In the genomic region with DNA sequence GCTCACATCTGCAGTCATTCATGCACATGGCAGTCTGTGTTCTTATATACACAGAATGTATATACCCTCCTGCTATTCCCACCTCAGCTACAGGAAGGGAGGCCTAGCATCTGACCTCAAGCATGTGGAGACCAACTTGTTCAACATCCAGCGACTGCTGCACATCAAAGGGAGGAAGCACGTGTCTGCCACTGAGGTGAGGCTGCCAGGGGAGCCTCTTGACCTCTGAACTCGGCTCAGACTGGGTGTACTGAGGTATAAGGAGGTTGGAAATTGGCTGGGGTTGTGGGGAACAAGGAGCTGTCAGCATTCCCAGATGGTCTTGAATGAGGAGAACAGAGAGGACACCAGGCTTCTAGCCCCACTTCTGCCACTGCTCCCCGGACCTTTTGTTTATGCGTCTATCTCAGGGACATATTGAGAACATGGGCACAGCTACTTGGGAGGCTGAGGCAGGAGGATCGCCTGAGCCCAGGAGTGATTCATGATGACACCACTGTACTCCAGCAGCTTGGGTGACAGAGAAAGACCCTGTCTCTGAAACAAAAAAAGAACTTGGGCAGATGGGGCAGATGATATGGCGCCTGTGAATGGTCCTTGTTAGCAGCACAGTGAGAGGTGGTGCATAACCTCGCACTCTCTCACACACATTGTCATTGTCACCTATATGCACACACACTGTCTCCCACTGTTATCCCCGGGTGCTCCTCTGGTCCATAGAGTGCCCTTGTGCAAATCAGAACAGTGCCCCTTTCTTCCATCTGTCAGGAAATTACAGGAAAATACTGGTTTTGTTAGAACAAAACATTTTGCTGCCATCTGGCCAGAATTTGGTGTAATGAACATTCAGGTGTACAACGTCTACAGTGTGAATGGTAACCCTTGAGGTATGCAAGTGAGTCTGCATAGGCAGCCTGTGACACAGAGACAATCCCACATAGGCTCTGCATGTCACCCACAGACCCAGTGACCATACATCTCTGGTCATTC, we compare ENCODE assay signal across 1 cellular context.
TF ChIP-seq lines count a peak whose summit lies in the region.

No MANE protein-coding gene starts in this region.

TF ChIP-seq in HCT116, 20 proteins besides CTCF, POLR2A, EP300 and RAD21 (continued from another document):
- TF ChIP-seq, protein P1, sequence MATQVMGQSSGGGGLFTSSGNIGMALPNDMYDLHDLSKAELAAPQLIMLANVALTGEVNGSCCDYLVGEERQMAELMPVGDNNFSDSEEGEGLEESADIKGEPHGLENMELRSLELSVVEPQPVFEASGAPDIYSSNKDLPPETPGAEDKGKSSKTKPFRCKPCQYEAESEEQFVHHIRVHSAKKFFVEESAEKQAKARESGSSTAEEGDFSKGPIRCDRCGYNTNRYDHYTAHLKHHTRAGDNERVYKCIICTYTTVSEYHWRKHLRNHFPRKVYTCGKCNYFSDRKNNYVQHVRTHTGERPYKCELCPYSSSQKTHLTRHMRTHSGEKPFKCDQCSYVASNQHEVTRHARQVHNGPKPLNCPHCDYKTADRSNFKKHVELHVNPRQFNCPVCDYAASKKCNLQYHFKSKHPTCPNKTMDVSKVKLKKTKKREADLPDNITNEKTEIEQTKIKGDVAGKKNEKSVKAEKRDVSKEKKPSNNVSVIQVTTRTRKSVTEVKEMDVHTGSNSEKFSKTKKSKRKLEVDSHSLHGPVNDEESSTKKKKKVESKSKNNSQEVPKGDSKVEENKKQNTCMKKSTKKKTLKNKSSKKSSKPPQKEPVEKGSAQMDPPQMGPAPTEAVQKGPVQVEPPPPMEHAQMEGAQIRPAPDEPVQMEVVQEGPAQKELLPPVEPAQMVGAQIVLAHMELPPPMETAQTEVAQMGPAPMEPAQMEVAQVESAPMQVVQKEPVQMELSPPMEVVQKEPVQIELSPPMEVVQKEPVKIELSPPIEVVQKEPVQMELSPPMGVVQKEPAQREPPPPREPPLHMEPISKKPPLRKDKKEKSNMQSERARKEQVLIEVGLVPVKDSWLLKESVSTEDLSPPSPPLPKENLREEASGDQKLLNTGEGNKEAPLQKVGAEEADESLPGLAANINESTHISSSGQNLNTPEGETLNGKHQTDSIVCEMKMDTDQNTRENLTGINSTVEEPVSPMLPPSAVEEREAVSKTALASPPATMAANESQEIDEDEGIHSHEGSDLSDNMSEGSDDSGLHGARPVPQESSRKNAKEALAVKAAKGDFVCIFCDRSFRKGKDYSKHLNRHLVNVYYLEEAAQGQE (IDR thresholded peaks at IDR 0.05; ENCODE audit: low read depth) = no peak
